In genomic region chr4:72312032-72312650, GRCh38 we compare ENCODE assay signal across 9 cellular contexts.
DNase-seq lines count a peak whose midpoint lies in the region; ATAC-seq, FAIRE-seq and TF ChIP-seq lines count a peak whose summit lies in the region.
"Had no signal": no experiment of that assay in that cellular context is flagged by ENCODE, and none has a peak within 500 bp of the region (broad histone marks: within the 10 kb centered on the region; RNA-seq: fewer than 3 reads in every experiment).

No MANE protein-coding gene starts in this region.

- no peak overlapping the region for H3K4me3 Mint-ChIP-seq in CD4-positive, alpha-beta T cell

- TF ChIP-seq CTCF in brain microvascular endothelial cell (IDR thresholded peaks at IDR 0.05; ENCODE audit: low read depth, low read length, missing control alignments) = no peak
- no peak for TF ChIP-seq CTCF in GM10266 (IDR thresholded peaks at IDR 0.05; ENCODE audit: control insufficient read depth, insufficient read depth, low read depth, missing control alignments)
- TF ChIP-seq CTCF in CD4-positive, alpha-beta T cell (IDR thresholded peaks at IDR 0.05) = no peak

- intact Hi-C loops in CD4-positive, alpha-beta T cell (cut with DNase I, micrococcal nuclease) = no loop called here

- H3K4me1 Mint-ChIP-seq in CD4-positive, alpha-beta T cell (ENCODE audit: low read depth) = no peaks in the 10 kb centered on the region

- DNase-seq in H4 (ENCODE audit: low spot score) (peak; percentile 94), brain microvascular endothelial cell (peak; percentile 96), iPS DF 6.9 (ENCODE audit: low read depth, low spot score) (peak; percentile 54), small intestine (peak; percentile 5), GM10266 (ENCODE audit: extremely low spot score) (no peak)
- no peak for DNase-seq in CD4-positive, alpha-beta T cell

- FAIRE-seq in small intestine (lab: Jason Lieb, UNC) = no peak

- ATAC-seq in GM18870 (IDR thresholded peaks at IDR 0.05; ENCODE audit: unreplicated experiment) (no peak), HG02970 (IDR thresholded peaks at IDR 0.05; ENCODE audit: low FRiP score, unreplicated experiment) (no peak)
- ATAC-seq in CD4-positive, alpha-beta T cell (ENCODE audit: poor library complexity) = no peak
- ATAC-seq: HCT116 had no signal

- H3K27ac Mint-ChIP-seq in CD4-positive, alpha-beta T cell = no peak overlapping the region

- no CpG with 5 or more reads among the region's 6 CpGs for WGBS in iPS DF 6.9 (ENCODE audit: insufficient coverage, insufficient read length)
- 48 to 64% (median 58%) methylated on average over 6 of the region's 6 CpGs for WGBS in small intestine, 3 donors

- CTCF ChIA-PET in CD4-positive, alpha-beta T cell (lab: Charles Lee) = interaction anchor here (1.0 kb wide), 1 partner anchor 11 kb away, joined by 4 read pairs; no protein-coding TSS in a partner anchor

- H3K4me3 ChIP-seq in brain microvascular endothelial cell (ENCODE audit: low read depth, low read length) (no peak overlapping the region), iPS DF 6.9 (ENCODE audit: low read length) (no peak overlapping the region), small intestine (ENCODE audit: low read depth in 1 of 2, low read length in 2 of 2) (no peak overlapping the region)

- H3K27me3 ChIP-seq in brain microvascular endothelial cell (replicated peaks) (no peaks in the 10 kb centered on the region), iPS DF 6.9 (ENCODE audit: control insufficient read depth, insufficient read depth, low read length) (no peaks in the 10 kb centered on the region), small intestine (ENCODE audit: control insufficient read depth in 2 of 2, insufficient read depth in 2 of 2, low read length in 2 of 2) (no peaks in the 10 kb centered on the region)
- no peaks in the 10 kb centered on the region for H3K27me3 ChIP-seq in CD4-positive, alpha-beta T cell (ENCODE audit: control insufficient read depth, insufficient read depth, low read length)

- in situ Hi-C loops in brain microvascular endothelial cell (cut with HindIII; ENCODE audit: low pct_ligation_motif_present, low sequenced_read_pairs) = loop anchor here (25.0 kb wide), 1 partner anchor 150 kb away; no protein-coding TSS in a partner anchor

- no peaks in the 10 kb centered on the region for H3K9me3 Mint-ChIP-seq in CD4-positive, alpha-beta T cell

- H3K36me3 ChIP-seq in brain microvascular endothelial cell (replicated peaks) = no peaks in the 10 kb centered on the region
- H3K36me3 ChIP-seq in iPS DF 6.9 (ENCODE audit: control insufficient read depth, insufficient read depth, low read length) = no peaks in the 10 kb centered on the region
- H3K36me3 ChIP-seq in small intestine (ENCODE audit: control insufficient read depth in 2 of 2, insufficient read depth in 2 of 2, low read length in 2 of 2) = no peaks in the 10 kb centered on the region

- no peaks in the 10 kb centered on the region for H3K36me3 Mint-ChIP-seq in CD4-positive, alpha-beta T cell (ENCODE audit: low read depth)

- H3K4me1 ChIP-seq in iPS DF 6.9 (ENCODE audit: control insufficient read depth, insufficient read depth, low read length) = no peaks in the 10 kb centered on the region; the same call in 1 of the 2 replicates
- H3K4me1 ChIP-seq in small intestine (ENCODE audit: control insufficient read depth in 2 of 2, insufficient read depth in 1 of 2, low read depth in 1 of 2, low read length in 1 of 2) = no peaks in the 10 kb centered on the region

- H3K27me3 Mint-ChIP-seq in CD4-positive, alpha-beta T cell = peaks cover 9% of the 10 kb centered on the region

- H3K27ac ChIP-seq in brain microvascular endothelial cell = peak overlapping the region; percentile 85
- H3K27ac ChIP-seq in iPS DF 6.9 (ENCODE audit: low read length) = no peak overlapping the region
- peak overlapping the region in 1 of 2 donors; percentile 17 for H3K27ac ChIP-seq in small intestine (ENCODE audit: low read depth in 1 of 2, low read length in 1 of 2)
- no peak overlapping the region for H3K27ac ChIP-seq in CD4-positive, alpha-beta T cell (ENCODE audit: low read depth, low read length)

- POLR2A ChIA-PET in CD4-positive, alpha-beta T cell (lab: Charles Lee) = no interaction called here

- H3K9me3 ChIP-seq in iPS DF 6.9 (ENCODE audit: control insufficient read depth, insufficient read depth, low read length) = no peaks in the 10 kb centered on the region
- H3K9me3 ChIP-seq in small intestine (ENCODE audit: control insufficient read depth, low read depth) = no peaks in the 10 kb centered on the region
- H3K9me3 ChIP-seq in CD4-positive, alpha-beta T cell (ENCODE audit: control insufficient read depth, low read length) = no peaks in the 10 kb centered on the region

Comparison
In these comparisons a context has a peak if more than half of its experiments do, and no peak if none do; other contexts are left out.
1. DNase-seq: peak in H4 (single experiment), brain microvascular endothelial cell (single experiment), iPS DF 6.9 (single experiment) and small intestine (single experiment); none in GM10266 (single experiment) and CD4-positive, alpha-beta T cell (0 of 10).